In the genomic region with DNA sequence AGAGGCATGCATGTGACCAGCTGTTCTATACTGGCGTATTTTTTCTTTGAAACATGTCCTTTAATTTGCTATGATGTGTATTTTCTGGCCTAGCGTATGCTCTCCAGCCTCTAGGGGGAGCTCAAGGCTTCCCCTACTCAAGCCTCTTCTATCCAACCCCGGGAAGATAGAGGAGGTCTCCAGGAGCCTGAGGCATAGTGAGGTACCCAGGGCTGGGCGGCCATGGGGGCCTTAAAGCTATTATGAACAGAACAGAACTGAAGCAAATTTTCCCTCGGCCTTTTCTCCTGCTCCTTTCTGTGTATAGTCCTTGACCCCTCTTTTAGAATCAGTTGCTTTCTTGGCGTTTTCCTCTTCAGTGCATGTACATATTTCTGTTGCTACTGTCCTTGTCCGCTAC, we compare ENCODE assay signal across 8 cellular contexts.
DNase-seq lines count a peak whose midpoint lies in the region; ATAC-seq, FAIRE-seq and TF ChIP-seq lines count a peak whose summit lies in the region.

No MANE protein-coding gene starts in this region.

- CTCF ChIA-PET in HEK293T (lab: Yijun Ruan, JAX): interaction anchor here (0.6 kb wide), 1 partner anchor 1231 kb away, joined by 8 read pairs; no protein-coding TSS in a partner anchor

- no peak for TF ChIP-seq POLR2A in body of pancreas (IDR thresholded peaks at IDR 0.05)

- H3K9me3 ChIP-seq in body of pancreas: no peaks in the 10 kb centered on the region
- H3K9me3 ChIP-seq in keratinocyte (ENCODE audit: control insufficient read depth, low read depth, low read length): no peaks in the 10 kb centered on the region
- no peaks in the 10 kb centered on the region for H3K9me3 ChIP-seq in thoracic aorta

- no peak overlapping the region for H3K9ac ChIP-seq in keratinocyte (ENCODE audit: control insufficient read depth, extremely low read depth, insufficient read depth, low read length)

- H3K36me3 ChIP-seq in body of pancreas (replicated peaks in 1 of 2; ENCODE audit: insufficient read depth in 1 of 2, low read depth in 2 of 2) (no peaks in the 10 kb centered on the region), keratinocyte (ENCODE audit: control insufficient read depth in 2 of 2, extremely low read depth in 1 of 2, insufficient read depth in 2 of 2, low read length in 2 of 2) (no peaks in the 10 kb centered on the region), thoracic aorta (no peaks in the 10 kb centered on the region)

- no peaks in the 10 kb centered on the region for H3K9me1 ChIP-seq in keratinocyte (ENCODE audit: control insufficient read depth, extremely low read depth, insufficient read depth, low read length)

- H3K27me3 ChIP-seq in body of pancreas (no peaks in the 10 kb centered on the region), keratinocyte (ENCODE audit: control insufficient read depth, extremely low read depth, insufficient read depth, low read length) (no peaks in the 10 kb centered on the region), thoracic aorta (replicated peaks; ENCODE audit: insufficient read depth) (no peaks in the 10 kb centered on the region)

- WGBS in body of pancreas, 2 donors: 68 to 73% methylated on average over 7 of the region's 7 CpGs

- H3K79me2 ChIP-seq in keratinocyte (ENCODE audit: control insufficient read depth, insufficient read depth, low read length): no peaks in the 10 kb centered on the region

- no peaks in the 10 kb centered on the region for H4K20me1 ChIP-seq in keratinocyte (ENCODE audit: control insufficient read depth, extremely low read depth, insufficient read depth, low read length)

- no peak for ATAC-seq in body of pancreas
- ATAC-seq in thoracic aorta (ENCODE audit: insufficient number of reproducible peaks, low FRiP score, low read depth): no peak

- H3K27ac ChIP-seq in body of pancreas (no peak overlapping the region), keratinocyte (ENCODE audit: control insufficient read depth, insufficient read depth, low read length) (no peak overlapping the region), thoracic aorta (no peak overlapping the region)

- dilution Hi-C loops in keratinocyte (cut with MboI; ENCODE audit: extremely low pct_ligation_motif_present, low sequenced_read_pairs): no loop called here

- H3K4me2 ChIP-seq in keratinocyte (ENCODE audit: control insufficient read depth, extremely low read depth, insufficient read depth, low read depth, low read length): no peak overlapping the region

- peak; percentile 9 to 54 (median 44) for TF ChIP-seq CTCF in body of pancreas (IDR thresholded peaks at IDR 0.05)
- peak; percentile 67 to 88 (median 80) for TF ChIP-seq CTCF in keratinocyte (optimal IDR thresholded peaks at IDR 0.05 in 1 of 3, IDR thresholded peaks at IDR 0.05 in 1 of 3, conservative IDR thresholded peaks at IDR 0.05 in 1 of 3; ENCODE audit: extremely low read depth in 1 of 3, insufficient read depth in 2 of 3, low read length in 3 of 3)
- peak; percentile 70 for TF ChIP-seq CTCF in thoracic aorta (IDR thresholded peaks at IDR 0.05)

- POLR2A ChIA-PET in HEK293T (lab: Yijun Ruan, JAX): no interaction called here

- peak; percentile 43 for DNase-seq in ELR (ENCODE audit: low read depth)
- DNase-seq in HEK293T (ENCODE audit: extremely low spot score): peak; percentile 53
- peak; percentile 17 for DNase-seq in NCI-H82 treated with DMSO at 0.1 percent for 48 hours (lab: John Stamatoyannopoulos, UW; ENCODE audit: unreplicated experiment)
- peak; percentile 33 to 49 (median 41) for DNase-seq in body of pancreas
- DNase-seq in keratinocyte (ENCODE audit: low read depth, low spot score): peak; percentile 2
- DNase-seq in thoracic aorta (ENCODE audit: low spot score): no peak
- DNase-seq in dedifferentiated amniotic fluid mesenchymal stem cell (ENCODE audit: extremely low spot score): no peak
- DNase-seq in stimulated activated CD4-positive, alpha-beta T cell treated with anti-CD3 and anti-CD28 coated beads, Interleukin-1b, Interleukin-23, amount 100 ng/mL, for 48 hours: no peak

- H3K4me1 ChIP-seq in body of pancreas (no peaks in the 10 kb centered on the region), keratinocyte (ENCODE audit: control insufficient read depth, extremely low read depth, insufficient read depth, low read length) (no peaks in the 10 kb centered on the region), thoracic aorta (ENCODE audit: control insufficient read depth in 1 of 2, low read depth in 2 of 2) (no peaks in the 10 kb centered on the region)

- peak; percentile 69 for FAIRE-seq in keratinocyte (lab: Jason Lieb, UNC)

- no peak overlapping the region for H2AFZ ChIP-seq in keratinocyte (ENCODE audit: control insufficient read depth, low read length)

- intact Hi-C loops in body of pancreas (cut with DNase I): no loop called here

- H3K4me3 ChIP-seq in body of pancreas (no peak overlapping the region), keratinocyte (ENCODE audit: control insufficient read depth in 2 of 3, extremely low read depth in 1 of 3, insufficient read depth in 2 of 3, low read depth in 1 of 3, low read length in 3 of 3) (no peak overlapping the region), thoracic aorta (no peak overlapping the region)

TF ChIP-seq in HEK293T, 16 proteins besides CTCF, POLR2A, EP300 and RAD21:
- TF ChIP-seq ARNT (IDR thresholded peaks at IDR 0.05): no peak
- TF ChIP-seq FOXK2 (IDR thresholded peaks at IDR 0.05): no peak
- no peak for TF ChIP-seq FOXA1 (IDR thresholded peaks at IDR 0.05)
- TF ChIP-seq NFRKB (IDR thresholded peaks at IDR 0.05): no peak

Comparison
In these comparisons a context has a peak if more than half of its experiments do, and no peak if none do; other contexts are left out.
1. DNase-seq: peak in ELR (single experiment), HEK293T (single experiment), NCI-H82 treated with DMSO at 0.1 percent for 48 hours (single experiment), body of pancreas (4 of 4) and keratinocyte (single experiment); none in thoracic aorta (single experiment), dedifferentiated amniotic fluid mesenchymal stem cell (single experiment) and stimulated activated CD4-positive, alpha-beta T cell treated with anti-CD3 and anti-CD28 coated beads, Interleukin-1b, Interleukin-23, amount 100 ng/mL, for 48 hours (single experiment).
2. Peak in every context shown above with its lines, with median percentiles within 50 percentile points of each other: CTCF ChIP-seq.